In the genomic region with DNA sequence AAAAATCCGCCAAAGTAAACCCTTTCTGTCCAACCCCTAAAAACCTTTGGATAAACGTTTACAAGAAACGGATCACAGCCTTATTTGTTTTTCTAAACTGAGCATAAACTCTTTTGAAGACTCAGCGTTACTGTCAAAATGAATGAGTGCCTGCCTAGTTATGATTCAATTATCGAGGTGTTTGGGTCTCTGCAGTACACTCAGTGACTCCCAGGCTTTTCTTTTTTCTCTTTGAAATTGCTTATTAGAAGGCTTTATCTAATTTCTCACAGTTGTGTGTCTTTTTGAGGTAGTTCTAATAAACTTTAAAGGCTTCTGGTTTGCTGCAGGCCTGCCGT, we compare ENCODE assay signal across 8 cellular contexts. TPM values are rescaled to one million over a fixed set of nuclear protein-coding genes. Genes with fewer than 3 reads are reported as not detected.
DNase-seq lines count a peak whose midpoint lies in the region; ATAC-seq and TF ChIP-seq lines count a peak whose summit lies in the region.

No MANE protein-coding gene starts in this region.

- no peak overlapping the region for H3K9ac ChIP-seq in neural progenitor cell

- H3K9me3 Mint-ChIP-seq in neural progenitor cell = peaks cover 2% of the 10 kb centered on the region

- H3K79me2 ChIP-seq in neural progenitor cell (ENCODE audit: low read depth) = peaks cover 16% of the 10 kb centered on the region

- H3K36me3 ChIP-seq in BJ (ENCODE audit: control insufficient read depth, insufficient read depth, low read length) (no peaks in the 10 kb centered on the region; the same call in 1 of the 2 replicates), neural progenitor cell (no peaks in the 10 kb centered on the region)
- no peaks in the 10 kb centered on the region for H3K36me3 ChIP-seq in effector memory CD4-positive, alpha-beta T cell (ENCODE audit: control insufficient read depth, insufficient read depth, low read length)

- peaks cover 2% of the 10 kb centered on the region for H3K27me3 Mint-ChIP-seq in neural progenitor cell (ENCODE audit: insufficient read depth, low read depth)

- H2AFZ ChIP-seq in neural progenitor cell (replicated peaks) = peak overlapping the region; percentile 91

- no peak for TF ChIP-seq CTCF in BJ (IDR thresholded peaks at IDR 0.05; ENCODE audit: insufficient read depth, low read depth, low read length)
- TF ChIP-seq CTCF in LNCaP clone FGC (IDR thresholded peaks at IDR 0.05; ENCODE audit: control insufficient read depth, extremely low read depth, insufficient read depth) = no peak
- no peak for TF ChIP-seq CTCF in neural progenitor cell (IDR thresholded peaks at IDR 0.05)

- H3K27me3 ChIP-seq in BJ (ENCODE audit: control insufficient read depth, insufficient read depth, low read length) (no peaks in the 10 kb centered on the region), neural progenitor cell (peaks cover 12% of the 10 kb centered on the region)
- H3K27me3 ChIP-seq in effector memory CD4-positive, alpha-beta T cell (replicated peaks; ENCODE audit: control insufficient read depth, insufficient read depth, low read length, poor library complexity, severe bottlenecking) = no peaks in the 10 kb centered on the region

- peaks cover 16% of the 10 kb centered on the region for H3K4me1 Mint-ChIP-seq in neural progenitor cell

- H3K9me3 ChIP-seq in effector memory CD4-positive, alpha-beta T cell (ENCODE audit: control insufficient read depth, low read length) = no peaks in the 10 kb centered on the region
- H3K9me3 ChIP-seq in neural progenitor cell (ENCODE audit: low read depth) = no peaks in the 10 kb centered on the region

- DNase-seq in BJ (ENCODE audit: low read depth) (no peak), LNCaP clone FGC (ENCODE audit: low read depth) (no peak), neural progenitor cell (ENCODE audit: low spot score) (no peak), NOMO-1 treated with DMSO at 0.1 percent for 48 hours (lab: John Stamatoyannopoulos, UW; ENCODE audit: unreplicated experiment) (no peak)
- DNase-seq in effector memory CD4-positive, alpha-beta T cell = no peak
- DNase-seq in stimulated activated CD4-positive, alpha-beta T cell treated with anti-CD3 and anti-CD28 coated beads, Interleukin-4, amount 100 ng/mL, for 4 hours = no peak

- H3K36me3 Mint-ChIP-seq in neural progenitor cell = peaks cover 9% of the 10 kb centered on the region

- ATAC-seq in GM21367 (IDR thresholded peaks at IDR 0.05; ENCODE audit: unreplicated experiment) (peak; percentile 3), GM21390 (IDR thresholded peaks at IDR 0.05; ENCODE audit: unreplicated experiment) (no peak)

- no peaks in the 10 kb centered on the region for H4K20me1 ChIP-seq in neural progenitor cell (ENCODE audit: low read depth)

- POLR2A ChIA-PET in BJ (lab: Charles Lee) = no interaction called here

- H3K27ac ChIP-seq in effector memory CD4-positive, alpha-beta T cell (ENCODE audit: insufficient read depth, low read length, poor library complexity, severe bottlenecking) = peak overlapping the region; percentile 100
- H3K27ac ChIP-seq in neural progenitor cell = no peak overlapping the region

- CTCF ChIA-PET in BJ (lab: Yijun Ruan, JAX) = no interaction called here

- H3K4me1 ChIP-seq in effector memory CD4-positive, alpha-beta T cell (ENCODE audit: control insufficient read depth, insufficient read depth, low read length, poor library complexity, severe bottlenecking) = peaks cover 42% of the 10 kb centered on the region
- H3K4me1 ChIP-seq in neural progenitor cell = peaks cover 8% of the 10 kb centered on the region

- H3K4me3 ChIP-seq in BJ (ENCODE audit: low read depth, low read length) (peak overlapping the region; percentile 70), LNCaP clone FGC (ENCODE audit: low read depth, low read length) (peak overlapping the region; percentile 59), neural progenitor cell (peak overlapping the region; percentile 46)
- peak overlapping the region; percentile 90 for H3K4me3 ChIP-seq in effector memory CD4-positive, alpha-beta T cell (ENCODE audit: insufficient read depth, low read depth, low read length, poor library complexity, severe bottlenecking)

- H3K27ac Mint-ChIP-seq in neural progenitor cell = no peak overlapping the region

- H3K4me2 ChIP-seq in neural progenitor cell = peak overlapping the region; percentile 70

- H3K4me3 Mint-ChIP-seq in neural progenitor cell = peak overlapping the region; percentile 93

- H3F3A ChIP-seq in neural progenitor cell (ENCODE audit: low read depth) = peaks cover 11% of the 10 kb centered on the region

RNA-seq across cellular contexts. Expression of a gene that starts 0.7 kb away (rescaled TPM):
- polyA plus RNA-seq in BJ (2011; rRNA removed) = 29.2 and 51.6 TPM in 2 replicates
- polyA minus RNA-seq in BJ (2011; rRNA and poly(A)+ RNA removed) = 40.8 and 44.5 TPM in 2 replicates
- total RNA-seq in neural progenitor cell (ENCODE audit: low replicate concordance) = 13.8 and 15.1 TPM in 2 replicates

RNA-seq across cellular contexts. Expression of a gene that starts 36.9 kb away (rescaled TPM):
- 12.4 and 13.0 TPM in 2 replicates for polyA plus RNA-seq in BJ (2011; rRNA removed)
- 22.7 and 26.8 TPM in 2 replicates for polyA minus RNA-seq in BJ (2011; rRNA and poly(A)+ RNA removed)
- 8.4 and 13.0 TPM in 2 replicates for total RNA-seq in neural progenitor cell (ENCODE audit: low replicate concordance)
